Comparison of ENCODE assay signal across 1 cellular context in genomic region chr1:12249181-12249580, GRCh38.
TF ChIP-seq lines count a peak whose summit lies in the region.

No MANE protein-coding gene starts in this region.

TF ChIP-seq in IMR-90, 13 proteins besides CTCF, POLR2A, EP300 and RAD21 (continued from another document):
- no peak for TF ChIP-seq ELK1 (IDR thresholded peaks at IDR 0.05; ENCODE audit: borderline replicate concordance, low read depth, low read length)
TF ChIP-seq in IMR-90: peak in this region for 1.
